In the genomic region with DNA sequence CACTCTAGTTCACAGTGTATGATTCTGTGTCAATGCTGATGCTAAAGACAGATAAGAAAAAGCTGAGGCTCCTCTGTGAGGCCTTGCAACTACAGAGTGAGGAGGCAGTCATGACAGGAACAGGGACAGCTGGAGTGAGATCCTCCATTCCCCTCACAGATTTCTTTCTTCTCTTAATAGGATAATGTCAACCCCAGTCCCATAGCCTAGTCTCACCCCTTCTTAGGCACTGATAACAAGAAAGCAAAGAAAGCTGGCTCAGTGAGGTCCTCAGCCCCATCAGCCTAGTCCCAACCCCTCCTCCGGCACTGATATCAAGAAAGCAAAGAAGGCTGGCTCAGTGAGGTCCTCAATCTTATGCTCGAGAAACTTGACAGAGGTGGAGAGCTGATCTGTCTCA, we compare ENCODE assay signal across 14 cellular contexts. TPM values are rescaled to one million over a fixed set of nuclear protein-coding genes. Genes with fewer than 3 reads are reported as not detected.
DNase-seq lines count a peak whose midpoint lies in the region; FAIRE-seq and TF ChIP-seq lines count a peak whose summit lies in the region.
"Had no signal": no experiment of that assay in that cellular context is flagged by ENCODE, and none has a peak within 500 bp of the region (broad histone marks: within the 10 kb centered on the region; RNA-seq: fewer than 3 reads in every experiment).

No MANE protein-coding gene starts in this region.

- DNase-seq in MCF 10A (ENCODE audit: unreplicated experiment) = no peak
- no peak for DNase-seq in breast epithelium (ENCODE audit: low spot score in 2 of 2)
- no peak for DNase-seq in astrocyte (ENCODE audit: low read depth)
- DNase-seq in nephron progenitor cell = no peak
- DNase-seq in type B pancreatic cell (ENCODE audit: extremely low spot score, unreplicated experiment) = no peak
- DNase-seq in MM.1S = no peak
- no peak for DNase-seq in activated CD4-positive, alpha-beta memory T cell treated with anti-CD3 and anti-CD28 coated beads, Interleukin-2, amount 10 ng/mL, durations not matched to agents 7 days and 5 days
- DNase-seq in NCI-H2196 treated with DMSO at 0.1 percent for 48 hours (lab: John Stamatoyannopoulos, UW; ENCODE audit: unreplicated experiment) = no peak
- DNase-seq: CD8-positive, alpha-beta memory T cell; DMS79; HCEC 1CT; NCI-H1092 treated with DMSO at 0.1 percent for 48 hours; NCI-H187 treated with DMSO at 0.1 percent for 48 hours had no signal

- H3K4me1 ChIP-seq in breast epithelium (no peaks in the 10 kb centered on the region), astrocyte (ENCODE audit: insufficient read depth, low read length) (peaks cover 4% of the 10 kb centered on the region), MM.1S (ENCODE audit: low read length) (no peaks in the 10 kb centered on the region)

- H3K27me3 ChIP-seq in breast epithelium = no peaks in the 10 kb centered on the region
- H3K27me3 ChIP-seq in astrocyte (ENCODE audit: insufficient read depth, low read length) = no peaks in the 10 kb centered on the region
- no peaks in the 10 kb centered on the region for H3K27me3 ChIP-seq in MM.1S (replicated peaks; ENCODE audit: insufficient read depth, low read length)

- H3K27me3 Mint-ChIP-seq in MCF 10A (ENCODE audit: insufficient read depth, unreplicated experiment) = no peaks in the 10 kb centered on the region
- no peaks in the 10 kb centered on the region for H3K27me3 Mint-ChIP-seq in astrocyte (ENCODE audit: low read depth, unreplicated experiment)
- peaks cover 2% of the 10 kb centered on the region for H3K27me3 Mint-ChIP-seq in nephron progenitor cell (ENCODE audit: low read depth, poor library complexity)
- no peaks in the 10 kb centered on the region for H3K27me3 Mint-ChIP-seq in type B pancreatic cell
- H3K27me3 Mint-ChIP-seq in activated CD4-positive, alpha-beta memory T cell treated with anti-CD3 and anti-CD28 coated beads, Interleukin-2, amount 10 ng/mL, durations not matched to agents 7 days and 5 days = no peaks in the 10 kb centered on the region
- H3K27me3 Mint-ChIP-seq: CD8-positive, alpha-beta memory T cell had no signal

- H3K4me2 ChIP-seq in astrocyte (ENCODE audit: low read length) (no peak overlapping the region), MM.1S (ENCODE audit: low read depth, low read length) (no peak overlapping the region)
- H3K4me2 ChIP-seq: KMS-11 had no signal

- TF ChIP-seq POLR2A in breast epithelium (IDR thresholded peaks at IDR 0.05) = no peak

- POLR2A ChIA-PET in MCF 10A (lab: Yijun Ruan, JAX) = interaction anchor here (0.6 to 1.5 kb wide), 2 partner anchors 22 to 1498 kb away, joined by 3 to 5 read pairs; no protein-coding TSS in a partner anchor
- POLR2A ChIA-PET in activated CD4-positive, alpha-beta memory T cell treated with anti-CD3 and anti-CD28 coated beads, Interleukin-2, amount 10 ng/mL, durations not matched to agents 7 days and 5 days (lab: Charles Lee) = no interaction called here

- intact Hi-C loops in MCF 10A (cut with micrococcal nuclease) = loop anchor here (10.0 kb wide), 1 partner anchor 712 kb away; no protein-coding TSS in a partner anchor
- intact Hi-C loops in breast epithelium (cut with DNase I; ENCODE audit: low total_unique reads) = no loop called here

- H3K9me2 ChIP-seq in MM.1S (replicated peaks; ENCODE audit: insufficient read depth, low read length) = no peaks in the 10 kb centered on the region

- H3K9me3 ChIP-seq in breast epithelium (no peaks in the 10 kb centered on the region), astrocyte (ENCODE audit: insufficient read depth, low read depth, low read length) (no peaks in the 10 kb centered on the region), MM.1S (replicated peaks; ENCODE audit: insufficient read depth, low read length) (no peaks in the 10 kb centered on the region)

- H3K9me3 Mint-ChIP-seq in MCF 10A (ENCODE audit: unreplicated experiment) (no peaks in the 10 kb centered on the region), astrocyte (ENCODE audit: unreplicated experiment) (no peaks in the 10 kb centered on the region), nephron progenitor cell (no peaks in the 10 kb centered on the region), type B pancreatic cell (no peaks in the 10 kb centered on the region)
- H3K9me3 Mint-ChIP-seq in activated CD4-positive, alpha-beta memory T cell treated with anti-CD3 and anti-CD28 coated beads, Interleukin-2, amount 10 ng/mL, durations not matched to agents 7 days and 5 days = no peaks in the 10 kb centered on the region

- no peak for FAIRE-seq in astrocyte (lab: Jason Lieb, UNC)

- CTCF ChIA-PET in MCF 10A (lab: Yijun Ruan, JAX) = no interaction called here
- CTCF ChIA-PET in activated CD4-positive, alpha-beta memory T cell treated with anti-CD3 and anti-CD28 coated beads, Interleukin-2, amount 10 ng/mL, durations not matched to agents 7 days and 5 days (lab: Charles Lee) = no interaction called here

- H3K27ac ChIP-seq in breast epithelium (no peak overlapping the region), astrocyte (ENCODE audit: low read depth, low read length) (no peak overlapping the region), MM.1S (ENCODE audit: low read length) (no peak overlapping the region)
- H3K27ac ChIP-seq: KMS-11 had no signal

- H3K36me3 Mint-ChIP-seq in MCF 10A (ENCODE audit: insufficient read depth, unreplicated experiment) (no peaks in the 10 kb centered on the region), astrocyte (ENCODE audit: low read depth, unreplicated experiment) (no peaks in the 10 kb centered on the region), nephron progenitor cell (ENCODE audit: low read depth) (no peaks in the 10 kb centered on the region), type B pancreatic cell (no peaks in the 10 kb centered on the region)
- no peaks in the 10 kb centered on the region for H3K36me3 Mint-ChIP-seq in activated CD4-positive, alpha-beta memory T cell treated with anti-CD3 and anti-CD28 coated beads, Interleukin-2, amount 10 ng/mL, durations not matched to agents 7 days and 5 days (ENCODE audit: low read depth)
- H3K36me3 Mint-ChIP-seq: CD8-positive, alpha-beta memory T cell had no signal

- TF ChIP-seq CTCF in MCF 10A (IDR thresholded peaks at IDR 0.05; ENCODE audit: unreplicated experiment) (no peak), breast epithelium (IDR thresholded peaks at IDR 0.05) (no peak), astrocyte (IDR thresholded peaks at IDR 0.05; ENCODE audit: insufficient read depth, low read depth, low read length) (no peak), nephron progenitor cell (IDR thresholded peaks at IDR 0.05) (no peak), type B pancreatic cell (conservative IDR thresholded peaks at IDR 0.05) (no peak), MM.1S (IDR thresholded peaks at IDR 0.05; ENCODE audit: low read length) (no peak)

- H3K27ac Mint-ChIP-seq in MCF 10A (ENCODE audit: low read depth, unreplicated experiment) (peak overlapping the region; percentile 27), astrocyte (ENCODE audit: unreplicated experiment) (peak overlapping the region; percentile 73), nephron progenitor cell (peak overlapping the region; percentile 82), type B pancreatic cell (peak overlapping the region; percentile 44)
- H3K27ac Mint-ChIP-seq in activated CD4-positive, alpha-beta memory T cell treated with anti-CD3 and anti-CD28 coated beads, Interleukin-2, amount 10 ng/mL, durations not matched to agents 7 days and 5 days = no peak overlapping the region
- H3K27ac Mint-ChIP-seq: CD8-positive, alpha-beta memory T cell had no signal

- H3K4me3 Mint-ChIP-seq in MCF 10A (ENCODE audit: unreplicated experiment) = no peak overlapping the region
- H3K4me3 Mint-ChIP-seq in astrocyte (ENCODE audit: unreplicated experiment) = no peak overlapping the region
- no peak overlapping the region for H3K4me3 Mint-ChIP-seq in nephron progenitor cell
- H3K4me3 Mint-ChIP-seq in type B pancreatic cell = no peak overlapping the region
- H3K4me3 Mint-ChIP-seq in activated CD4-positive, alpha-beta memory T cell treated with anti-CD3 and anti-CD28 coated beads, Interleukin-2, amount 10 ng/mL, durations not matched to agents 7 days and 5 days = no peak overlapping the region
- H3K4me3 Mint-ChIP-seq: CD8-positive, alpha-beta memory T cell had no signal

- H3K4me1 Mint-ChIP-seq in MCF 10A (ENCODE audit: insufficient read depth, unreplicated experiment) = peaks cover 15% of the 10 kb centered on the region
- peaks cover 13% of the 10 kb centered on the region for H3K4me1 Mint-ChIP-seq in astrocyte (ENCODE audit: low read depth, unreplicated experiment)
- H3K4me1 Mint-ChIP-seq in nephron progenitor cell = peaks cover 38% of the 10 kb centered on the region
- peaks cover 21% of the 10 kb centered on the region for H3K4me1 Mint-ChIP-seq in type B pancreatic cell (ENCODE audit: unreplicated experiment)
- H3K4me1 Mint-ChIP-seq in activated CD4-positive, alpha-beta memory T cell treated with anti-CD3 and anti-CD28 coated beads, Interleukin-2, amount 10 ng/mL, durations not matched to agents 7 days and 5 days = no peaks in the 10 kb centered on the region
- H3K4me1 Mint-ChIP-seq: CD8-positive, alpha-beta memory T cell had no signal

- H3K9ac ChIP-seq in astrocyte (ENCODE audit: low read length) (no peak overlapping the region), MM.1S (ENCODE audit: low read length) (no peak overlapping the region)
- H3K9ac ChIP-seq: KMS-11 had no signal

- H4K20me1 ChIP-seq in astrocyte (ENCODE audit: insufficient read depth, low read length) (no peaks in the 10 kb centered on the region), MM.1S (ENCODE audit: insufficient read depth, low read length) (no peaks in the 10 kb centered on the region)

- H3K36me3 ChIP-seq in breast epithelium (no peaks in the 10 kb centered on the region), astrocyte (ENCODE audit: insufficient read depth, low read length) (no peaks in the 10 kb centered on the region), MM.1S (replicated peaks; ENCODE audit: insufficient read depth, low read length) (no peaks in the 10 kb centered on the region)

- H3K4me3 ChIP-seq in breast epithelium (no peak overlapping the region), astrocyte (ENCODE audit: insufficient read depth, low read depth, low read length) (no peak overlapping the region), MM.1S (ENCODE audit: low read length) (no peak overlapping the region)

- BruUV-seq in MCF 10A (replicated peaks; lab: Mats Ljungman, UMichigan) = no TSS peak

- no peaks in the 10 kb centered on the region for H3F3A ChIP-seq in MM.1S (ENCODE audit: insufficient read depth, low read length)

- H3K79me2 ChIP-seq in astrocyte (ENCODE audit: insufficient read depth, low read length) (peaks cover 26% of the 10 kb centered on the region), MM.1S (ENCODE audit: low read length) (no peaks in the 10 kb centered on the region)

- H2AFZ ChIP-seq in astrocyte (ENCODE audit: low read depth, low read length) (no peak overlapping the region), MM.1S (ENCODE audit: low read length) (no peak overlapping the region)

RNA-seq across cellular contexts. Expression of a gene that starts 2.1 kb away (rescaled TPM):
- total RNA-seq in MCF 10A (2022) (7.4 and 8.4 TPM in 2 replicates), breast epithelium (1 to 10 TPM; 1.6 to 2.9 (median 1.9) TPM), astrocyte (11.4 and 12.4 TPM in 2 replicates), type B pancreatic cell (ENCODE audit: low replicate concordance) (3.4 and 4.6 TPM in 2 replicates)
- not detected for total RNA-seq in activated CD4-positive, alpha-beta memory T cell treated with anti-CD3 and anti-CD28 coated beads, Interleukin-2, amount 10 ng/mL, durations not matched to agents 7 days and 5 days
- total RNA-seq: CD8-positive, alpha-beta memory T cell had no signal
